ENCODE assay signal across 35 cellular contexts in genomic region chr10:87045434-87045938, GRCh38. TPM values are rescaled to one million over a fixed set of nuclear protein-coding genes. Genes with fewer than 3 reads are reported as not detected.
"Had no signal": no experiment of that assay in that cellular context is flagged by ENCODE, and none has a peak within 500 bp of the region (broad histone marks: within the 10 kb centered on the region; RNA-seq: fewer than 3 reads in every experiment).

No MANE protein-coding gene starts in this region.

- H3K4me1 ChIP-seq: pancreas, prostate gland, spleen, suprapubic skin, testis, tibial artery, transverse colon, upper lobe of right lung, uterus had no signal

- H3K4me3 ChIP-seq: pancreas, prostate gland, skin epidermis, smooth muscle cell, spleen, suprapubic skin, testis, tibial artery, transverse colon, upper lobe of right lung, uterus had no signal

- H3K36me3 ChIP-seq: prostate gland, uterus had no signal

- H3K27ac Mint-ChIP-seq: naive thymus-derived CD4-positive, alpha-beta T cell; natural killer cell; nephron; stimulated activated memory B cell treated with anti-CD40 and anti-IgM and Interleukin-4, amounts not matched to agents 10 μg/mL and 1 μg/mL and 100 μg/mL, for 72 hours; type B pancreatic cell had no signal

- H3K4me1 Mint-ChIP-seq: naive thymus-derived CD4-positive, alpha-beta T cell; natural killer cell; nephron; neural crest cell; stimulated activated memory B cell treated with anti-CD40 and anti-IgM and Interleukin-4, amounts not matched to agents 10 μg/mL and 1 μg/mL and 100 μg/mL, for 72 hours; stimulated activated naive CD8-positive, alpha-beta T cell treated with anti-CD3 and anti-CD28 coated beads, Interleukin-15, amount 100 ng/mL, for 72 hours had no signal

- H3K4me3 Mint-ChIP-seq: naive thymus-derived CD4-positive, alpha-beta T cell; natural killer cell; nephron; neural crest cell; stimulated activated memory B cell treated with anti-CD40 and anti-IgM and Interleukin-4, amounts not matched to agents 10 μg/mL and 1 μg/mL and 100 μg/mL, for 72 hours; stimulated activated naive CD8-positive, alpha-beta T cell treated with anti-CD3 and anti-CD28 coated beads, Interleukin-15, amount 100 ng/mL, for 72 hours; type B pancreatic cell had no signal

- H3K9me3 Mint-ChIP-seq: natural killer cell; nephron; neural crest cell; stimulated activated memory B cell treated with anti-CD40 and anti-IgM and Interleukin-4, amounts not matched to agents 10 μg/mL and 1 μg/mL and 100 μg/mL, for 72 hours; stimulated activated naive CD8-positive, alpha-beta T cell treated with anti-CD3 and anti-CD28 coated beads, Interleukin-15, amount 100 ng/mL, for 72 hours; type B pancreatic cell had no signal

- DNase-seq: naive thymus-derived CD4-positive, alpha-beta T cell; natural killer cell; nucleus accumbens; pancreas; right cardiac atrium; spleen; stimulated activated CD4-positive, alpha-beta T cell treated with anti-CD3 and anti-CD28 coated beads, Interleukin-12 subunit alpha, Interleukin-12 subunit beta, amount 100 ng/mL, for 4 hours; stimulated activated CD4-positive, alpha-beta T cell treated with anti-CD3 and anti-CD28 coated beads, Interleukin-1b, Interleukin-23, amount 100 ng/mL, for 48 hours; stimulated activated CD4-positive, alpha-beta T cell treated with anti-CD3 and anti-CD28 coated beads, Interleukin-4, amount 100 ng/mL, for 1 hour; stimulated activated CD4-positive, alpha-beta T cell treated with anti-CD3 and anti-CD28 coated beads, Interleukin-4, amount 100 ng/mL, for 4 hours; stimulated activated CD8-positive, alpha-beta memory T cell treated with anti-CD3 and anti-CD28 coated beads, Interleukin-4, amount 100 ng/mL, for 48 hours; stimulated activated naive CD4-positive, alpha-beta T cell; stimulated activated naive CD8-positive, alpha-beta T cell treated with anti-CD3 and anti-CD28 coated beads, Interleukin-15, amount 100 ng/mL, for 72 hours; stimulated activated naive CD8-positive, alpha-beta T cell treated with anti-CD3 and anti-CD28 coated beads, Interleukin-15, Interleukin-2, amounts not matched to agents 100 U/mL and 50 U/mL, for 24 hours; substantia nigra; testis; tibial artery; transverse colon; upper lobe of right lung; uterus had no signal

- H3K9me3 ChIP-seq: neutrophil, pancreas, prostate gland, spleen, suprapubic skin, testis, tibial artery, transverse colon, upper lobe of right lung, uterus had no signal

- H3K27ac ChIP-seq: neutrophil, pancreas, prostate gland, skin epidermis, spleen, suprapubic skin, testis, tibial artery, transverse colon, upper lobe of right lung, uterus had no signal

- H3K27me3 Mint-ChIP-seq: naive thymus-derived CD4-positive, alpha-beta T cell; stimulated activated memory B cell treated with anti-CD40 and anti-IgM and Interleukin-4, amounts not matched to agents 10 μg/mL and 1 μg/mL and 100 μg/mL, for 72 hours; stimulated activated naive CD8-positive, alpha-beta T cell treated with anti-CD3 and anti-CD28 coated beads, Interleukin-15, amount 100 ng/mL, for 72 hours; type B pancreatic cell had no signal

- H3K27me3 ChIP-seq: neutrophil, pancreas, spleen, suprapubic skin, testis, tibial artery, transverse colon, upper lobe of right lung, uterus had no signal

- ATAC-seq: naive thymus-derived CD4-positive, alpha-beta T cell; natural killer cell; pancreas; right cardiac atrium; sciatic nerve; stimulated activated memory B cell treated with anti-CD40 and anti-IgM and Interleukin-4, amounts not matched to agents 10 μg/mL and 1 μg/mL and 100 μg/mL, for 72 hours; stimulated activated naive CD8-positive, alpha-beta T cell treated with anti-CD3 and anti-CD28 coated beads, Interleukin-15, amount 100 ng/mL, for 72 hours; stimulated activated naive CD8-positive, alpha-beta T cell treated with anti-CD3 and anti-CD28 coated beads, Interleukin-15, Interleukin-2, amounts not matched to agents 100 U/mL and 50 U/mL, for 24 hours; upper lobe of right lung had no signal

RNA-seq across cellular contexts. Expression of gene FAM25A, which starts 25.4 kb away (rescaled TPM):
- total RNA-seq: naive thymus-derived CD4-positive, alpha-beta T cell; natural killer cell; neural crest cell; omental fat pad; osteocyte; pancreas; posterior vena cava; prostate gland; renal cortical epithelial cell; right cardiac atrium; sciatic nerve; spleen; testis; transverse colon; upper lobe of right lung; urinary bladder; uterus had no signal
- polyA plus RNA-seq: naive thymus-derived CD4-positive, alpha-beta T cell; right cardiac atrium; smooth muscle cell; spleen; urinary bladder had no signal
